ENCODE assay signal across 19 cellular contexts in genomic region chr5:17964067-17964466, GRCh38.
DNase-seq lines count a peak whose midpoint lies in the region; ATAC-seq, FAIRE-seq and TF ChIP-seq lines count a peak whose summit lies in the region.
"Had no signal": no experiment of that assay in that cellular context is flagged by ENCODE, and none has a peak within 500 bp of the region (broad histone marks: within the 10 kb centered on the region; RNA-seq: fewer than 3 reads in every experiment).

No MANE protein-coding gene starts in this region.

- no peak overlapping the region for H3K27ac ChIP-seq in PC-3 (ENCODE audit: low read length)
- no peak overlapping the region for H3K27ac ChIP-seq in dorsolateral prefrontal cortex
- H3K27ac ChIP-seq: BLaER1, C4-2B had no signal

- no peaks in the 10 kb centered on the region for H3K9me2 ChIP-seq in PC-3 (replicated peaks; ENCODE audit: low read length)

- no TSS peak for BruUV-seq in PC-3 (replicated peaks; lab: Mats Ljungman, UMichigan)

- no peak overlapping the region for H3K9ac ChIP-seq in PC-3 (ENCODE audit: low read length)
- H3K9ac ChIP-seq: BLaER1 had no signal

- no peaks in the 10 kb centered on the region for H3K36me3 ChIP-seq in PC-3 (ENCODE audit: low read depth, low read length)
- no peaks in the 10 kb centered on the region for H3K36me3 ChIP-seq in bronchial epithelial cell (ENCODE audit: control insufficient read depth, insufficient read depth, low read length)
- H3K36me3 ChIP-seq: BLaER1 had no signal

- H3K4me3 ChIP-seq in PC-3 (ENCODE audit: low read length) (no peak overlapping the region), bronchial epithelial cell (ENCODE audit: low read depth, low read length) (no peak overlapping the region), dorsolateral prefrontal cortex (no peak overlapping the region)
- H3K4me3 ChIP-seq: BLaER1 had no signal

- no peak for ATAC-seq in PC-3
- ATAC-seq: CD8-positive, alpha-beta T cell had no signal

- no peaks in the 10 kb centered on the region for H4K20me1 ChIP-seq in PC-3 (ENCODE audit: low read length)
- H4K20me1 ChIP-seq: BLaER1 had no signal

- no peaks in the 10 kb centered on the region for H3F3A ChIP-seq in PC-3 (ENCODE audit: low read length, unreplicated experiment)

- no peak overlapping the region for H3K4me2 ChIP-seq in PC-3 (ENCODE audit: low read length)
- H3K4me2 ChIP-seq: BLaER1 had no signal

- H3K79me2 ChIP-seq in PC-3 (ENCODE audit: low read length), result no peaks in the 10 kb centered on the region

- H3K4me1 ChIP-seq in PC-3 (ENCODE audit: insufficient read depth, low read length), result peaks cover 8% of the 10 kb centered on the region; the same call in 1 of the 2 replicates
- H3K4me1 ChIP-seq: BLaER1, Caco-2 had no signal

- H2AFZ ChIP-seq in PC-3 (ENCODE audit: low read length), result peak overlapping the region; percentile 42

- intact Hi-C loops in PC-3 (cut with micrococcal nuclease) (no loop called here), dorsolateral prefrontal cortex (cut with DNase I) (no loop called here)

- no peaks in the 10 kb centered on the region for H3K9me3 ChIP-seq in PC-3 (ENCODE audit: low read length)
- H3K9me3 ChIP-seq: Caco-2 had no signal

- FAIRE-seq in bronchial epithelial cell (lab: Jason Lieb, UNC), result no peak
- FAIRE-seq: G401.6, GM12892, GM19239 had no signal

- peak; percentile 10 for DNase-seq in H4 (ENCODE audit: low spot score)
- DNase-seq in PC-3, result peak; percentile 26
- peak; percentile 7 for DNase-seq in bronchial epithelial cell (ENCODE audit: low read depth)
- DNase-seq in NCI-H2227 treated with DMSO at 0.1 percent for 48 hours (lab: John Stamatoyannopoulos, UW), result no peak
- no peak for DNase-seq in dorsolateral prefrontal cortex
- DNase-seq in epidermal melanocyte (ENCODE audit: insufficient read length, low spot score), result no peak
- DNase-seq: Caco-2; CD4-positive, CD25-positive, alpha-beta regulatory T cell; CD8-positive, alpha-beta T cell; DMS153; DND-41; GOT3; H7; HCEC 1CT had no signal

- H3K27me3 ChIP-seq in PC-3 (ENCODE audit: low read length) (no peaks in the 10 kb centered on the region), bronchial epithelial cell (ENCODE audit: control insufficient read depth, insufficient read depth, low read length) (no peaks in the 10 kb centered on the region), dorsolateral prefrontal cortex (no peaks in the 10 kb centered on the region)
- H3K27me3 ChIP-seq: BLaER1 had no signal

- POLR2A ChIA-PET in PC-3 (lab: Charles Lee; ENCODE audit: unreplicated experiment), result no interaction called here

- TF ChIP-seq CTCF in PC-3 (conservative IDR thresholded peaks at IDR 0.05; ENCODE audit: low read depth, low read length) (no peak), bronchial epithelial cell (IDR thresholded peaks at IDR 0.05; ENCODE audit: insufficient read depth, low read length, severe bottlenecking) (no peak), dorsolateral prefrontal cortex (IDR thresholded peaks at IDR 0.05 in 54 of 56, conservative IDR thresholded peaks at IDR 0.05 in 2 of 56; ENCODE audit: low read depth in 1 of 56, partially characterized antibody in 56 of 56) (no peak)

- CTCF ChIA-PET in PC-3 (lab: Charles Lee), result no interaction called here

Comparison
In these comparisons a context has a peak if more than half of its experiments do, and no peak if none do; other contexts are left out.
1. DNase-seq: peak in H4 (single experiment), PC-3 (single experiment) and bronchial epithelial cell (single experiment); none in NCI-H2227 treated with DMSO at 0.1 percent for 48 hours (single experiment), dorsolateral prefrontal cortex (0 of 10) and epidermal melanocyte (single experiment).